13 cellular contexts compared by ENCODE assay signal in the genomic region with DNA sequence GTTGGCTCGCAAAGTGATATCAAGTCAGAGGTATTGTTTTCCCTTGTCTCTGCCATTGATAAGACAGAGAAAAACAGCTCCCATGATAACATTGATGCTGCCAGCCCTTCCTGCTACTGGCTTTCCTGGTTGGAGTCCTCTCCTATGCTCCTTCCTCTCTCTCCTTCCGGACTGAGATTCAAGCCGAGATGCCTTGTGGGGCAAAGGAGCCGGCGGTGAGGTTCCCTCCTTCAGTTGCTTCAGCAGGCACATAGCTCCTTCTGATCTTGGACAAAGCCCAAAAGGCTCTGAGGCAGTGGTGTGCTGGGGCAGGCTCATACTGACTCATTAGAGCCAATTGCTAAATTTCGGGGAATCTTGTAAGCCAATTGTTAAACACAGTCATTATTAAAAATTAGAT. TPM values are rescaled to one million over a fixed set of nuclear protein-coding genes. Genes with fewer than 3 reads are reported as not detected.
A peak's percentile ranks its signal among the peaks of the same experiment; 100 is the strongest.
DNase-seq lines count a peak whose midpoint lies in the region; ATAC-seq and TF ChIP-seq lines count a peak whose summit lies in the region.
"Had no signal": no experiment of that assay in that cellular context is flagged by ENCODE, and none has a peak within 500 bp of the region (broad histone marks: within the 10 kb centered on the region; RNA-seq: fewer than 3 reads in every experiment).

No MANE protein-coding gene starts in this region.

- no peaks in the 10 kb centered on the region for H3K27me3 ChIP-seq in left ventricle myocardium inferior (ENCODE audit: low read depth)
- H3K27me3 ChIP-seq in tibial artery, result peaks cover 0 to 2% of the 10 kb centered on the region in 2 donors
- H3K27me3 ChIP-seq: pancreas had no signal

- intact Hi-C loops in Right ventricle myocardium inferior (cut with DNase I) (no loop called here), left ventricle myocardium inferior (cut with micrococcal nuclease) (no loop called here), tibial artery (cut with DNase I; ENCODE audit: low total_unique reads) (no loop called here)

- TF ChIP-seq CTCF in left ventricle myocardium inferior (IDR thresholded peaks at IDR 0.05; ENCODE audit: borderline replicate concordance), result no peak
- no peak for TF ChIP-seq CTCF in cardiac fibroblast (IDR thresholded peaks at IDR 0.05; ENCODE audit: low read depth, low read length)
- no peak for TF ChIP-seq CTCF in tibial artery (IDR thresholded peaks at IDR 0.05)

- no peaks in the 10 kb centered on the region for H3K9me3 ChIP-seq in left ventricle myocardium inferior (replicated peaks)
- H3K9me3 ChIP-seq in tibial artery, result no peaks in the 10 kb centered on the region
- H3K9me3 ChIP-seq: A549, pancreas had no signal

- no peak for ATAC-seq in Right ventricle myocardium inferior
- ATAC-seq in left lobe of liver, result peak; percentile 53
- ATAC-seq in HG02759 (IDR thresholded peaks at IDR 0.05; ENCODE audit: unreplicated experiment), result no peak
- ATAC-seq in HG03097 (IDR thresholded peaks at IDR 0.05; ENCODE audit: low FRiP score, unreplicated experiment), result no peak
- ATAC-seq: A549 had no signal

- DNase-seq in Right ventricle myocardium inferior (ENCODE audit: missing footprints) (peak; percentile 68), left ventricle myocardium inferior (no peak), cardiac fibroblast (ENCODE audit: low read depth in 2 of 2) (peak; percentile 91 to 95), left lobe of liver (ENCODE audit: low spot score) (no peak), tibial artery (peak; percentile 62 to 77)
- DNase-seq in stimulated activated CD4-positive, alpha-beta T cell treated with anti-CD3 and anti-CD28 coated beads, Interleukin-2, amount 100 ng/mL, for 48 hours, result no peak
- DNase-seq: activated T-cell treated with anti-CD3 and anti-CD28 coated beads for 4 hours, DMS53, NCI-H2171 treated with DMSO at 0.1 percent for 48 hours, pancreas had no signal

- H3K4me3 ChIP-seq in left ventricle myocardium inferior, result no peak overlapping the region
- no peak overlapping the region for H3K4me3 ChIP-seq in cardiac fibroblast (replicated peaks in 1 of 2; ENCODE audit: low read depth in 2 of 2, low read length in 2 of 2)
- H3K4me3 ChIP-seq in tibial artery, result no peak overlapping the region
- H3K4me3 ChIP-seq: A549, pancreas had no signal

- no peaks in the 10 kb centered on the region for H3K36me3 ChIP-seq in left ventricle myocardium inferior
- no peaks in the 10 kb centered on the region for H3K36me3 ChIP-seq in tibial artery
- H3K36me3 ChIP-seq: pancreas had no signal

- H3K4me1 ChIP-seq in left ventricle myocardium inferior (no peaks in the 10 kb centered on the region), tibial artery (no peaks in the 10 kb centered on the region)
- H3K4me1 ChIP-seq: pancreas had no signal

- H3K27ac ChIP-seq in left ventricle myocardium inferior (replicated peaks) (no peak overlapping the region), tibial artery (no peak overlapping the region)
- H3K27ac ChIP-seq: A549, pancreas had no signal

RNA-seq across cellular contexts. Expression of a gene that starts 8.8 kb away (rescaled TPM):
- 60.1 TPM for total RNA-seq in Right ventricle myocardium inferior
- total RNA-seq in left ventricle myocardium inferior, result 47.5 TPM
- 30.5 TPM for total RNA-seq in left lobe of liver

RNA-seq across cellular contexts. Expression of a gene that starts 58.1 kb away (rescaled TPM):
- total RNA-seq in Right ventricle myocardium inferior (0.05 TPM), left ventricle myocardium inferior (0.05 TPM), left lobe of liver (0.48 TPM)

Comparison
In these comparisons a context has a peak if more than half of its experiments do, and no peak if none do; other contexts are left out.
1. DNase-seq: peak in Right ventricle myocardium inferior (single experiment), cardiac fibroblast (2 of 2) and tibial artery (2 of 2); none in left ventricle myocardium inferior (single experiment), left lobe of liver (single experiment) and stimulated activated CD4-positive, alpha-beta T cell treated with anti-CD3 and anti-CD28 coated beads, Interleukin-2, amount 100 ng/mL, for 48 hours (0 of 2).